In the genomic region with DNA sequence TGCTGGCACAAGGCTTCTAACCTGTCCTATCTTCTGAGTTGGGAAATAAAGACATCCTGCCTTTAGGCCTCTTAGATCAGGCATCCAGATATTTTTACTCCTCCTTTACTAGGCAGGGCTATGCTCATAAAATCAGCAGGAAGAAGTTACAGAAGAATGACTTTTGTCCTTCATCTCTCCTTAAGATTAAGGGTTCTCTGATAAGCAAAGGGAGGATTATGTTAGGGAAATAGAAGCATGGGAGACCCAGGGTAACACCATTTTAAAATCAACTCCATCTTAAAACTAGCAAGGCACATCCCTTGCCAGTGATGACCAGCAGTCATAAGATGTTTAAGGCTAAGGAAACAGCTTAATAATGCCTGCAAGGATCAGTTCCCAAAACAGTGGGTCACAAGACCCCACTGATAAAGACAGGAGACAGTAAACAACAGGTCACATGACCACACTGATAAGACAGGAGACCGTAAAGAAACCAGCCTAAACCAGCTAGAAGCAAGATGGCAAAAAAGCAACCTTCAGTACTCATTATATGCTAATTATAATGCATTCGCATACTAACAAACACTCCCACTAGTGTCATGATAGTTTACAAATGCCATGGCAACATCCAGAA, we compare ENCODE assay signal across 16 cellular contexts. TPM values are rescaled to one million over a fixed set of nuclear protein-coding genes. Genes with fewer than 3 reads are reported as not detected.
DNase-seq lines count a peak whose midpoint lies in the region; TF ChIP-seq lines count a peak whose summit lies in the region.
"Had no signal": no experiment of that assay in that cellular context is flagged by ENCODE, and none has a peak within 500 bp of the region (broad histone marks: within the 10 kb centered on the region; RNA-seq: fewer than 3 reads in every experiment).

No MANE protein-coding gene starts in this region.

- H3K4me3 ChIP-seq in Loucy (ENCODE audit: low read length, poor library complexity, severe bottlenecking) = no peak overlapping the region
- peak overlapping the region; percentile 8 for H3K4me3 ChIP-seq in endodermal cell (ENCODE audit: low read length)
- no peak overlapping the region for H3K4me3 ChIP-seq in mesendoderm (ENCODE audit: low read length)
- H3K4me3 ChIP-seq: GM23248 had no signal

- H3K4me2 ChIP-seq in Loucy (ENCODE audit: low read depth, low read length, poor library complexity, severe bottlenecking) (no peak overlapping the region), mesendoderm (ENCODE audit: low read length) (no peak overlapping the region)

- no peak overlapping the region for H3K23ac ChIP-seq in mesendoderm (ENCODE audit: low read length)

- no peak overlapping the region for H4K5ac ChIP-seq in mesendoderm (ENCODE audit: low read length)

- H4K20me1 ChIP-seq in Loucy (ENCODE audit: insufficient read depth, low read length, poor library complexity, severe bottlenecking) = no peaks in the 10 kb centered on the region

- no peak overlapping the region for H2BK5ac ChIP-seq in mesendoderm (ENCODE audit: low read length)

- H3K27ac ChIP-seq in endodermal cell (ENCODE audit: low read depth, low read length) (no peak overlapping the region), mesendoderm (ENCODE audit: low read depth, low read length) (peak overlapping the region; percentile 44)
- H3K27ac ChIP-seq: GM23248 had no signal

- H3K4ac ChIP-seq in mesendoderm (ENCODE audit: low read depth, low read length) = no peak overlapping the region

- H3K4me1 ChIP-seq in Loucy (ENCODE audit: insufficient read depth, low read length, poor library complexity, severe bottlenecking) = no peaks in the 10 kb centered on the region
- H3K4me1 ChIP-seq in endodermal cell (ENCODE audit: control insufficient read depth, insufficient read depth, low read length) = peaks cover 20% of the 10 kb centered on the region
- H3K4me1 ChIP-seq in mesendoderm (ENCODE audit: control insufficient read depth, low read depth, low read length) = peaks cover 12% of the 10 kb centered on the region
- H3K4me1 ChIP-seq: BE2C had no signal

- H3K56ac ChIP-seq in mesendoderm (ENCODE audit: low read length) = peak overlapping the region; percentile 25

- no peaks in the 10 kb centered on the region for H3K79me2 ChIP-seq in Loucy (ENCODE audit: insufficient read depth, low read length)
- H3K79me2 ChIP-seq in mesendoderm (ENCODE audit: control insufficient read depth, insufficient read depth, low read length) = no peaks in the 10 kb centered on the region

- H3K36me3 Mint-ChIP-seq in endodermal cell (ENCODE audit: low read depth) = no peaks in the 10 kb centered on the region
- H3K36me3 Mint-ChIP-seq: CD4-positive, CD25-positive, alpha-beta regulatory T cell; CD8-positive, alpha-beta memory T cell had no signal

- peaks cover 8% of the 10 kb centered on the region for H3K27me3 Mint-ChIP-seq in endodermal cell (ENCODE audit: insufficient read depth)

- H3K4me1 Mint-ChIP-seq in endodermal cell = peaks cover 36% of the 10 kb centered on the region
- H3K4me1 Mint-ChIP-seq: CD4-positive, CD25-positive, alpha-beta regulatory T cell; CD8-positive, alpha-beta memory T cell had no signal

- TF ChIP-seq CTCF in Loucy (conservative IDR thresholded peaks at IDR 0.05; ENCODE audit: low read length) (no peak), endodermal cell (conservative IDR thresholded peaks at IDR 0.05) (no peak)

- no peaks in the 10 kb centered on the region for H3K79me1 ChIP-seq in mesendoderm (ENCODE audit: low read length)

- DNase-seq in endodermal cell (no peak), mesendoderm (peak; percentile 93), SW480 (ENCODE audit: low spot score) (no peak), cerebellum (ENCODE audit: low spot score) (no peak), NCI-H1092 (lab: John Stamatoyannopoulos, UW) (no peak)
- DNase-seq in activated effector memory CD4-positive, alpha-beta T cell treated with Interleukin-2 at 50 U/mL for 16 hours = no peak
- DNase-seq: ACHN; BE2C; C1 segment of cervical spinal cord; CD4-positive, CD25-positive, alpha-beta regulatory T cell; CD8-positive, alpha-beta memory T cell; COR-L47; GDM1; GM23248; H9 had no signal

- H3K4me3 Mint-ChIP-seq in endodermal cell = no peak overlapping the region
- H3K4me3 Mint-ChIP-seq: CD4-positive, CD25-positive, alpha-beta regulatory T cell; CD8-positive, alpha-beta memory T cell; H9 had no signal

- WGBS in endodermal cell (ENCODE audit: insufficient coverage in 1 of 2, insufficient read length in 1 of 2), 2 experiments = 27% methylated on average over 2 of the region's 2 CpGs; no CpG with 5 or more reads in 1 of the 2 experiments
- WGBS in mesendoderm (ENCODE audit: extremely low coverage, insufficient coverage, low lambda C conversion rate) = no CpG with 5 or more reads among the region's 2 CpGs

- H3K27ac Mint-ChIP-seq in endodermal cell = peak overlapping the region; percentile 77
- H3K27ac Mint-ChIP-seq: CD4-positive, CD25-positive, alpha-beta regulatory T cell; H9 had no signal

- H2AK5ac ChIP-seq in mesendoderm (ENCODE audit: low read length) = no peak overlapping the region

- no peaks in the 10 kb centered on the region for H3K27me3 ChIP-seq in Loucy (ENCODE audit: insufficient read depth, low read length, poor library complexity, severe bottlenecking)
- peaks cover 5% of the 10 kb centered on the region for H3K27me3 ChIP-seq in endodermal cell (ENCODE audit: control insufficient read depth, insufficient read depth, low read length, poor library complexity, severe bottlenecking)
- H3K27me3 ChIP-seq in mesendoderm (ENCODE audit: insufficient read depth, low read length, poor library complexity) = no peaks in the 10 kb centered on the region
- H3K27me3 ChIP-seq: BE2C had no signal

- H2BK15ac ChIP-seq in mesendoderm (replicated peaks; ENCODE audit: low read depth) = no peak overlapping the region

- H3K9me3 ChIP-seq in Loucy (ENCODE audit: insufficient read depth, low read depth, low read length) (no peaks in the 10 kb centered on the region), endodermal cell (ENCODE audit: control insufficient read depth, low read length) (no peaks in the 10 kb centered on the region)
- H3K9me3 ChIP-seq: BE2C had no signal

- no peak overlapping the region for H3K18ac ChIP-seq in mesendoderm (ENCODE audit: low read length)

- H3K36me3 ChIP-seq in Loucy (ENCODE audit: insufficient read depth, low read length) = no peaks in the 10 kb centered on the region
- no peaks in the 10 kb centered on the region for H3K36me3 ChIP-seq in endodermal cell (ENCODE audit: control insufficient read depth, insufficient read depth, low read length)
- H3K36me3 ChIP-seq in mesendoderm (ENCODE audit: control insufficient read depth, insufficient read depth, low read length) = no peaks in the 10 kb centered on the region
- H3K36me3 ChIP-seq: BE2C had no signal

- H3F3A ChIP-seq in Loucy (ENCODE audit: low read depth) = no peaks in the 10 kb centered on the region

- no peak overlapping the region for H4K8ac ChIP-seq in mesendoderm (ENCODE audit: low read depth, low read length)

- no peaks in the 10 kb centered on the region for H3K9me3 Mint-ChIP-seq in endodermal cell
- H3K9me3 Mint-ChIP-seq: H9 had no signal

- no peak overlapping the region for H2BK120ac ChIP-seq in mesendoderm (ENCODE audit: low read depth, low read length)

- H3K9ac ChIP-seq in Loucy (ENCODE audit: low read depth, low read length, poor library complexity, severe bottlenecking) (no peak overlapping the region), endodermal cell (ENCODE audit: extremely low read depth, low read length, poor library complexity, severe bottlenecking) (peak overlapping the region; percentile 27), mesendoderm (ENCODE audit: low read length) (no peak overlapping the region)
- H3K9ac ChIP-seq: GM23248 had no signal

- no peaks in the 10 kb centered on the region for H3K9me2 ChIP-seq in Loucy (replicated peaks; ENCODE audit: low read depth, low read length)

- H2AFZ ChIP-seq in Loucy (ENCODE audit: low read length) = peak overlapping the region; percentile 64; the same call in 1 of the 2 replicates
- H2AFZ ChIP-seq: GM23248 had no signal

RNA-seq across cellular contexts. Expression of gene EHHADH, which starts 14.5 kb away (rescaled TPM):
- total RNA-seq in endodermal cell = 10 to 100 TPM; 58.7 to 79.2 TPM
- 6.3 TPM for polyA plus RNA-seq in endodermal cell (2013, experiment 1 of 2)
- 7.1 TPM for polyA plus RNA-seq in endodermal cell (2013, experiment 2 of 2)
- polyA plus RNA-seq in mesendoderm (2013, experiment 1 of 2) = 0.69 TPM
- 0.63 TPM for polyA plus RNA-seq in mesendoderm (2013, experiment 2 of 2)
- total RNA-seq in cerebellum = 1.5 TPM

Comparison
In these comparisons a context has a peak if more than half of its experiments do, and no peak if none do; other contexts are left out.
1. RNA of gene EHHADH, which starts 14.5 kb away (total RNA-seq): 58.7 to 79.2 TPM in endodermal cell; 1.5 TPM in cerebellum (single experiment); every median in the first group is over 10 times any median in the second.